8 cellular contexts compared by ENCODE assay signal in the genomic region with DNA sequence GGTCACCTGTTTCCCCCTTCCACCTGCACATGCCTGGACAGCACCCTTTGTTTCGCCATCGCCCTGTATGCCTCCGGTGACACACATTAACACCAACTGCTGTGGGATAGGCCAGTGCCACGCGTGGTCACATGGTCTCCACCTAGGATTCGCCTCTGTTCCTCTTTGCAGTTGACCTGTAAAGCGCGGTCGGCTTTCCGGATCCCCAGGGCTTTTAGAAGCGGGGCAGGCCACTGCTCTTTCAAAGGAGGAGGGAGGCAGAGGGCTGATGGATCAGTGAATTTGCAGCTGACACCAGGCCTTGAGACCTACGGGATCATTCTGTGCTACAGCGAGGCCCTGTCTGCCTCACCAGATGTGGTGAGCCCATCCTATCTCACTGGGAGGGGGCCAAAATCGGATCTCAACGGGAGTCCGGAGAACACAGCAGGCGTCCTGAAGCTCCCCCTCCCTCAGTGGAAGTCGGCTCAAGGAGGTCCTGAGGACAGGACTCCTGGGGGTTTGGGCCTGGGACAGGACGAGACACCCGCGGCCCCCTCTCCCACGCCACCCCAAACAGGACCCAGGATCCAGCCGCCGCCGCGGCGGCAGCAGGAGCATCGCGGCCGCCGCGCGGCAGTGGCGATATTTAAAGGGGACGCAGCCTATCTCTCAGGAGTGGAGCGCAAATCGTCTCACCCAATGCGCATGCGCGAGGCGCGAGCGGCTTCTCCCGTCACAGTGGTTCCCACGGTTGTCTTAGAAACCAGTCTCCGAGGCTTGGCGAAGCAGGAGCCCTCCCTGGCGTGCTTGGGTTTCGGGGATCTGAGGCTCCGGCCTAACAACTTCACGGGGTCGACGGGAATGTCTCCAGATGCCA.
DNase-seq lines count a peak whose midpoint lies in the region; ATAC-seq lines count a peak whose summit lies in the region.
"Not testable (repeated sequence)": the region's sequence is repeated elsewhere in the genome, so short reads cannot be mapped to it uniquely, and the experiment has no call there.

No MANE protein-coding gene starts in this region.

- peak overlapping the region; percentile 71 for H3K27ac Mint-ChIP-seq in activated naive CD8-positive, alpha-beta T cell treated with anti-CD3 and anti-CD28 coated beads, Interleukin-2, amount 50 U/mL, for 24 hours

- peak; percentile 91 for DNase-seq in NCI-H2227 (lab: John Stamatoyannopoulos, UW; ENCODE audit: unreplicated experiment)
- peak; percentile 63 to 83 for DNase-seq in activated CD4-positive, alpha-beta T cell treated with anti-CD3 and anti-CD28 coated beads for 4 hours
- DNase-seq in activated naive CD8-positive, alpha-beta T cell treated with anti-CD3 and anti-CD28 coated beads, Interleukin-2, amount 50 U/mL, for 24 hours: peak; percentile 76
- DNase-seq in fibroblast of peridontal ligament (ENCODE audit: extremely low read depth): peak; percentile 55
- peak; percentile 70 for DNase-seq in middle frontal gyrus (ENCODE audit: extremely low spot score, low spot score)
- DNase-seq in stimulated activated CD4-positive, alpha-beta T cell treated with anti-CD3 and anti-CD28 coated beads, Interleukin-2, amount 100 ng/mL, for 4 hours (ENCODE audit: low read depth): peak; percentile 80

- not testable (repeated sequence) for H3K27ac ChIP-seq in urinary bladder (ENCODE audit: low read depth)

- not testable (repeated sequence) for H3K9me3 Mint-ChIP-seq in activated naive CD8-positive, alpha-beta T cell treated with anti-CD3 and anti-CD28 coated beads, Interleukin-2, amount 50 U/mL, for 24 hours

- not testable (repeated sequence) for H3K36me3 Mint-ChIP-seq in activated naive CD8-positive, alpha-beta T cell treated with anti-CD3 and anti-CD28 coated beads, Interleukin-2, amount 50 U/mL, for 24 hours (ENCODE audit: low read depth)

- H3K27me3 Mint-ChIP-seq in activated naive CD8-positive, alpha-beta T cell treated with anti-CD3 and anti-CD28 coated beads, Interleukin-2, amount 50 U/mL, for 24 hours: not testable (repeated sequence)

- 11% methylated on average over 53 of the region's 53 CpGs for WGBS in urinary bladder

- H3K4me3 ChIP-seq in urinary bladder (ENCODE audit: low read depth, low read length): peak overlapping the region; percentile 19

- not testable (repeated sequence) for H3K36me3 ChIP-seq in urinary bladder (ENCODE audit: insufficient read depth)

- peak overlapping the region; percentile 77 for H3K4me3 Mint-ChIP-seq in activated naive CD8-positive, alpha-beta T cell treated with anti-CD3 and anti-CD28 coated beads, Interleukin-2, amount 50 U/mL, for 24 hours

- ATAC-seq in GM19372 (IDR thresholded peaks at IDR 0.05; ENCODE audit: low read depth, unreplicated experiment): peak; percentile 71
- ATAC-seq in activated naive CD8-positive, alpha-beta T cell treated with anti-CD3 and anti-CD28 coated beads, Interleukin-2, amount 50 U/mL, for 24 hours: not testable (repeated sequence)

- H3K4me1 ChIP-seq in urinary bladder (ENCODE audit: insufficient read depth): not testable (repeated sequence)

- H3K4me1 Mint-ChIP-seq in activated naive CD8-positive, alpha-beta T cell treated with anti-CD3 and anti-CD28 coated beads, Interleukin-2, amount 50 U/mL, for 24 hours: peaks cover 23% of the 10 kb centered on the region
